In the genomic region with DNA sequence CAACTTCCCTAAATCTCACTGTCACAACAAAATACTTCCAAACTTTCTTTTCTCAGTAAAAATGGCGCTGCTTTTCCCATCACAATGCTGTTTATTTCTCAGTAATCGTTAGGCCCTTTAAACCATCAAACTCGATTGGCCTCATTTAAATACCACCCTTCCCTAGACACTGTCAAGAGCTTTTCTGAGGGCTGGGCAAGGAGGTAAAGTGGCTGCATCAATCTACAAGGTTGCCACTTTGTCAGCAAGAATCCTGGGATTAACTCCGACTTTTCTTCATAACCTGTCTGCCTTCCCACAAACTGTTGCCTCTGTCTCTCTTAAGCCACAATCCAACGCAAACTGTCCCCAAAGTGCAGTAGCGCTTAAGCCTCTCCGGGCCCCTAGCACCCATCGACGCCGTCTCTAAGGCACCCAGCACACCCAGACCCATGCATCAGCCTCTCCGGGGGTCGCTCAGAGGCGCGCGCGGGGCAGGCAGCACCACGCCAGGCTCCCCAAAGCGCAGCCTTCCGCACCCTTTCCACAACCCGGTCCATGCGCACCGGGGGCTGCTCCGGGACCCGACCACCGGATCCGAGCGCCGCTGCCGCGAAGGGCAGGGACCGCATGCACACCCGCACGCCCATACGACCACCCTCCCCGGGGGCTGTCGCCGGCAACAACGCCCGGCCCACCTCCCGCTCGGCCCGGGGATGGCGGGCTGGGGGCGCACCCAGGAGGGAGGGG, we compare ENCODE assay signal across 8 cellular contexts. TPM values are rescaled to one million over a fixed set of nuclear protein-coding genes. Genes with fewer than 3 reads are reported as not detected.
DNase-seq lines count a peak whose midpoint lies in the region; TF ChIP-seq lines count a peak whose summit lies in the region.

No MANE protein-coding gene starts in this region.

- TF ChIP-seq CTCF in fibroblast of villous mesenchyme (IDR thresholded peaks at IDR 0.05; ENCODE audit: insufficient read depth, low read depth, low read length) = no peak

- H3K36me3 Mint-ChIP-seq in activated T-cell treated with anti-CD3 and anti-CD28 coated beads, Interleukin-2, amount 50 U/mL, for 24 hours (ENCODE audit: low read depth) = no peaks in the 10 kb centered on the region

- DNase-seq in NCI-H2171 treated with DMSO at 0.1 percent for 48 hours (lab: John Stamatoyannopoulos, UW) (peak; percentile 60), NCI-H2171 (lab: John Stamatoyannopoulos, UW) (no peak), M059J (ENCODE audit: low read depth) (peak; percentile 49), fibroblast of villous mesenchyme (ENCODE audit: low read depth) (peak; percentile 36), SIG-M5 (lab: John Stamatoyannopoulos, UW) (no peak)
- peak; percentile 45 for DNase-seq in activated T-cell treated with anti-CD3 and anti-CD28 coated beads, Interleukin-2, amount 50 U/mL, for 24 hours
- no peak for DNase-seq in activated CD4-positive, CD25-positive, alpha-beta regulatory T cell treated with anti-CD3 and anti-CD28 coated beads, Interleukin-2, amount 50 U/mL, for 72 hours

- H3K4me1 Mint-ChIP-seq in activated T-cell treated with anti-CD3 and anti-CD28 coated beads, Interleukin-2, amount 50 U/mL, for 24 hours (ENCODE audit: low read depth) = peaks cover 13% of the 10 kb centered on the region

- peaks cover 26% of the 10 kb centered on the region for H3K4me1 ChIP-seq in neuron (ENCODE audit: insufficient read depth, low read length)

- no peaks in the 10 kb centered on the region for H3K9me3 Mint-ChIP-seq in activated T-cell treated with anti-CD3 and anti-CD28 coated beads, Interleukin-2, amount 50 U/mL, for 24 hours

- H3K36me3 ChIP-seq in neuron (ENCODE audit: insufficient read depth, low read length) = no peaks in the 10 kb centered on the region

- peak overlapping the region; percentile 74 for H2AFZ ChIP-seq in neuron (ENCODE audit: low read depth, low read length)

- peak overlapping the region; percentile 70 for H3K4me3 Mint-ChIP-seq in activated T-cell treated with anti-CD3 and anti-CD28 coated beads, Interleukin-2, amount 50 U/mL, for 24 hours

- peaks cover 11% of the 10 kb centered on the region for H3K27me3 Mint-ChIP-seq in activated T-cell treated with anti-CD3 and anti-CD28 coated beads, Interleukin-2, amount 50 U/mL, for 24 hours

- H3K9me3 ChIP-seq in neuron (ENCODE audit: low read length) = no peaks in the 10 kb centered on the region

- H3K4me3 ChIP-seq in fibroblast of villous mesenchyme (ENCODE audit: low read depth, low read length) (peak overlapping the region; percentile 74), neuron (ENCODE audit: low read length) (peak overlapping the region; percentile 82)

- peak overlapping the region; percentile 2 for H3K27ac Mint-ChIP-seq in activated T-cell treated with anti-CD3 and anti-CD28 coated beads, Interleukin-2, amount 50 U/mL, for 24 hours

- H3K27me3 ChIP-seq in neuron (ENCODE audit: insufficient read depth, low read length) = no peaks in the 10 kb centered on the region

RNA-seq across cellular contexts. Expression of gene MBOAT2, which starts 0.7 kb away (rescaled TPM):
- 26.1 and 29.5 TPM in 2 replicates for total RNA-seq in M059J (2014; rRNA removed; shearing (Covaris generic))
- total RNA-seq in fibroblast of villous mesenchyme = 33.5 and 72.5 TPM in 2 replicates

Comparison
In these comparisons a context has a peak if more than half of its experiments do, and no peak if none do; other contexts are left out.
1. DNase-seq: peak in NCI-H2171 treated with DMSO at 0.1 percent for 48 hours (single experiment), M059J (single experiment), activated T-cell treated with anti-CD3 and anti-CD28 coated beads, Interleukin-2, amount 50 U/mL, for 24 hours (single experiment) and fibroblast of villous mesenchyme (single experiment); none in NCI-H2171 (single experiment), SIG-M5 (single experiment) and activated CD4-positive, CD25-positive, alpha-beta regulatory T cell treated with anti-CD3 and anti-CD28 coated beads, Interleukin-2, amount 50 U/mL, for 72 hours (single experiment).